ENCODE assay signal across 10 cellular contexts in genomic region chr1:235018161-235018560, GRCh38.
A peak's percentile ranks its signal among the peaks of the same experiment; 100 is the strongest.
DNase-seq lines count a peak whose midpoint lies in the region; TF ChIP-seq lines count a peak whose summit lies in the region.
"Had no signal": no experiment of that assay in that cellular context is flagged by ENCODE, and none has a peak within 500 bp of the region (broad histone marks: within the 10 kb centered on the region; RNA-seq: fewer than 3 reads in every experiment).

No MANE protein-coding gene starts in this region.

- peaks cover 25% of the 10 kb centered on the region for H3K4me1 Mint-ChIP-seq in MCF 10A (ENCODE audit: insufficient read depth, unreplicated experiment)
- peaks cover 19 to 28% of the 10 kb centered on the region in 2 experiments for H3K4me1 Mint-ChIP-seq in H9

- H4K5ac ChIP-seq in H9 (ENCODE audit: insufficient read length, low read depth, low read length) = no peak overlapping the region

- no peaks in the 10 kb centered on the region for H3K36me3 ChIP-seq in BE2C
- H3K36me3 ChIP-seq: thoracic aorta had no signal

- H3K4me2 ChIP-seq in H9 (ENCODE audit: insufficient read depth, insufficient read length, low read length) = no peak overlapping the region

- H3K9ac ChIP-seq in H9 (ENCODE audit: extremely low read depth, insufficient read length, low read length) = no peak overlapping the region

- H3K4me1 ChIP-seq in BE2C = no peaks in the 10 kb centered on the region; the same call in 1 of the 2 replicates
- no peaks in the 10 kb centered on the region for H3K4me1 ChIP-seq in H9 (ENCODE audit: insufficient read depth, low read length)

- H3K4me3 Mint-ChIP-seq in MCF 10A (ENCODE audit: unreplicated experiment) (no peak overlapping the region), H9 (no peak overlapping the region)

- H4K91ac ChIP-seq in H9 (ENCODE audit: insufficient read length, low read depth, low read length) = no peak overlapping the region

- no peak overlapping the region for H3K4me3 ChIP-seq in BE2C (ENCODE audit: low read depth, low read length)
- H3K4me3 ChIP-seq: thoracic aorta had no signal

- H2AK5ac ChIP-seq in H9 (ENCODE audit: insufficient read length, low read length) = no peak overlapping the region

- H3K27me3 ChIP-seq in BE2C = no peaks in the 10 kb centered on the region
- no peaks in the 10 kb centered on the region; the same call in 1 of the 2 replicates for H3K27me3 ChIP-seq in H9 (ENCODE audit: insufficient read depth, low read length)

- H4K20me1 ChIP-seq in H9 (ENCODE audit: control insufficient read depth, insufficient read depth, insufficient read length) = no peaks in the 10 kb centered on the region

- H3K27me3 Mint-ChIP-seq in MCF 10A (ENCODE audit: insufficient read depth, unreplicated experiment) = no peaks in the 10 kb centered on the region
- peaks cover 4% of the 10 kb centered on the region for H3K27me3 Mint-ChIP-seq in H9 (ENCODE audit: low read depth)
- H3K27me3 Mint-ChIP-seq: IgD-negative memory B cell had no signal

- H2AFZ ChIP-seq in H9 (ENCODE audit: low read length) = no peak overlapping the region

- TF ChIP-seq CTCF in BE2C (IDR thresholded peaks at IDR 0.05; ENCODE audit: low read depth, low read length) (no peak), MCF 10A (IDR thresholded peaks at IDR 0.05; ENCODE audit: unreplicated experiment) (no peak), H9 (conservative IDR thresholded peaks at IDR 0.05) (no peak)

- no peak overlapping the region for H3K14ac ChIP-seq in H9 (ENCODE audit: insufficient read depth, low read length)

- no TSS peak for BruUV-seq in MCF 10A (replicated peaks; lab: Mats Ljungman, UMichigan)

- no peak overlapping the region for H3K27ac ChIP-seq in H9 (ENCODE audit: insufficient read length, low read depth, low read length)
- H3K27ac ChIP-seq: thoracic aorta had no signal

- no peak overlapping the region for H4K8ac ChIP-seq in H9 (replicated peaks; ENCODE audit: insufficient read length, low read depth, low read length)

- no peak overlapping the region for H3K18ac ChIP-seq in H9 (ENCODE audit: insufficient read length, low read depth, low read length)

- no peak overlapping the region for H2BK15ac ChIP-seq in H9 (ENCODE audit: low read depth, low read length)

- H3K23ac ChIP-seq in H9 (ENCODE audit: insufficient read length, low read depth, low read length) = no peak overlapping the region

- no peak overlapping the region for H3K56ac ChIP-seq in H9 (ENCODE audit: insufficient read length, low read depth, low read length)

- DNase-seq in BE2C = peak; percentile 28
- peak; percentile 43 for DNase-seq in LoVo (ENCODE audit: low spot score)
- DNase-seq in MCF 10A (ENCODE audit: unreplicated experiment) = peak; percentile 100
- DNase-seq in mesenteric fat pad (ENCODE audit: low spot score) = peak; percentile 33
- no peak for DNase-seq in pons (ENCODE audit: low spot score)
- no peak for DNase-seq in H9
- no peak for DNase-seq in NCI-H1436 treated with DMSO at 0.1 percent for 48 hours (lab: John Stamatoyannopoulos, UW)
- DNase-seq in NCI-H146 treated with DMSO at 0.1 percent for 48 hours (lab: John Stamatoyannopoulos, UW; ENCODE audit: unreplicated experiment) = no peak

- H3K36me3 Mint-ChIP-seq in MCF 10A (ENCODE audit: insufficient read depth, unreplicated experiment) (peaks cover 11% of the 10 kb centered on the region), H9 (ENCODE audit: insufficient read depth in 1 of 3, low read depth in 3 of 3) (no peaks in the 10 kb centered on the region)
- H3K36me3 Mint-ChIP-seq: IgD-negative memory B cell had no signal

- POLR2A ChIA-PET in MCF 10A (lab: Yijun Ruan, JAX) = interaction anchor here (0.7 to 5.0 kb wide), 29 partner anchors 8 to 540 kb away, joined by 3 to 53 read pairs (median 5); partner anchors contain the start of gene IRF2BP2

- no peaks in the 10 kb centered on the region for H3K23me2 ChIP-seq in H9 (ENCODE audit: insufficient read length, low read depth, low read length, poor library complexity, severe bottlenecking)

- no peak overlapping the region for H2BK120ac ChIP-seq in H9 (ENCODE audit: low read depth, low read length, poor library complexity, severe bottlenecking)

- no peak overlapping the region for H2BK12ac ChIP-seq in H9 (ENCODE audit: insufficient read length, low read depth, low read length)

- WGBS in H9 (ENCODE audit: extremely low coverage, insufficient read length, low lambda C conversion rate) = no CpG with 5 or more reads among the region's 3 CpGs

- CTCF ChIA-PET in MCF 10A (lab: Yijun Ruan, JAX) = interaction anchor here (0.5 to 3.2 kb wide), 10 partner anchors 16 to 76 kb away, joined by 3 to 14 read pairs (median 4); no protein-coding TSS in a partner anchor

- H3T11ph ChIP-seq in H9 (ENCODE audit: low read length) = no peak overlapping the region

- no peaks in the 10 kb centered on the region for H3K79me1 ChIP-seq in H9 (ENCODE audit: insufficient read depth, low read depth, low read length, poor library complexity, severe bottlenecking)

- no peak overlapping the region for H2BK5ac ChIP-seq in H9 (ENCODE audit: insufficient read length, low read length)

- no peak overlapping the region for H2BK20ac ChIP-seq in H9 (ENCODE audit: low read depth, low read length, poor library complexity, severe bottlenecking)

- H3K9me3 Mint-ChIP-seq in MCF 10A (ENCODE audit: unreplicated experiment) (peaks cover 31% of the 10 kb centered on the region), H9 (peaks cover 0 to 4% of the 10 kb centered on the region in 2 experiments; a peak in 2 of 5 replicates)
- H3K9me3 Mint-ChIP-seq: IgD-negative memory B cell had no signal

- H3K79me2 ChIP-seq in H9 (ENCODE audit: insufficient read depth, low read length) = no peaks in the 10 kb centered on the region

- no peak overlapping the region for H3K4ac ChIP-seq in H9 (ENCODE audit: low read depth, low read length)

- intact Hi-C loops in MCF 10A (cut with micrococcal nuclease) = loop anchor here (1.0 kb wide), 2 partner anchors 20 to 407 kb away; no protein-coding TSS in a partner anchor

- H3K9me3 ChIP-seq in BE2C (no peaks in the 10 kb centered on the region), H9 (ENCODE audit: control insufficient read depth, low read depth, low read length) (no peaks in the 10 kb centered on the region)

- H3K27ac Mint-ChIP-seq in MCF 10A (ENCODE audit: low read depth, unreplicated experiment) (peak overlapping the region; percentile 0), H9 (no peak overlapping the region)

Comparison
In these comparisons a context has a peak if more than half of its experiments do, and no peak if none do; other contexts are left out.
1. DNase-seq: peak in BE2C (single experiment), LoVo (single experiment), MCF 10A (single experiment) and mesenteric fat pad (single experiment); none in pons (single experiment), H9 (single experiment), NCI-H1436 treated with DMSO at 0.1 percent for 48 hours (single experiment) and NCI-H146 treated with DMSO at 0.1 percent for 48 hours (single experiment).